8 cellular contexts compared by ENCODE assay signal in genomic region chr4:82284858-82285805, GRCh38.
DNase-seq lines count a peak whose midpoint lies in the region; ATAC-seq lines count a peak whose summit lies in the region.

No MANE protein-coding gene starts in this region.

- H3K27ac ChIP-seq in BLaER1 = 0 out of 2 replicates have a peak overlapping the region, but pooled peaks have one; percentile 23

- no peaks in the 10 kb centered on the region for H3K9me3 Mint-ChIP-seq in dendritic cell treated with granulocyte-macrophage colony-stimulating factor and Interleukin-4, amounts not matched to agents 40 ng/mL and 50 ng/mL, for 4 days

- H4K20me1 ChIP-seq in BLaER1 = no peaks in the 10 kb centered on the region

- H3K4me2 ChIP-seq in BLaER1 = peak overlapping the region; percentile 89

- H3K27me3 Mint-ChIP-seq in dendritic cell treated with granulocyte-macrophage colony-stimulating factor and Interleukin-4, amounts not matched to agents 40 ng/mL and 50 ng/mL, for 4 days = peaks cover 20% of the 10 kb centered on the region

- H3K27me3 ChIP-seq in BLaER1 = no peaks in the 10 kb centered on the region

- H3K4me1 ChIP-seq in BLaER1 = peaks cover 31% of the 10 kb centered on the region

- peak overlapping the region; percentile 67 for H3K4me3 Mint-ChIP-seq in dendritic cell treated with granulocyte-macrophage colony-stimulating factor and Interleukin-4, amounts not matched to agents 40 ng/mL and 50 ng/mL, for 4 days

- DNase-seq in NCI-H69 (lab: John Stamatoyannopoulos, UW) (peak; percentile 95), left lobe of liver (ENCODE audit: low spot score) (peak; percentile 99)
- DNase-seq in activated CD4-positive, alpha-beta T cell treated with anti-CD3 and anti-CD28 coated beads, Interleukin-2, amount 50 U/mL, for 1 hour = peak; percentile 99
- DNase-seq in stimulated activated CD4-positive, alpha-beta T cell treated with anti-CD3 and anti-CD28 coated beads, Interleukin-2, amount 100 ng/mL, for 24 hours = peak; percentile 99 to 100

- H3K9ac ChIP-seq in BLaER1 = peak overlapping the region; percentile 30; the same call in 1 of the 2 replicates

- H3K36me3 ChIP-seq in BLaER1 = no peaks in the 10 kb centered on the region

- peaks cover 14% of the 10 kb centered on the region for H3K4me1 Mint-ChIP-seq in dendritic cell treated with granulocyte-macrophage colony-stimulating factor and Interleukin-4, amounts not matched to agents 40 ng/mL and 50 ng/mL, for 4 days (ENCODE audit: low read depth)

- H3K27ac Mint-ChIP-seq in dendritic cell treated with granulocyte-macrophage colony-stimulating factor and Interleukin-4, amounts not matched to agents 40 ng/mL and 50 ng/mL, for 4 days = peak overlapping the region; percentile 57

- peak; percentile 100 for ATAC-seq in GM19372 (IDR thresholded peaks at IDR 0.05; ENCODE audit: low read depth, unreplicated experiment)
- ATAC-seq in HG03521 (IDR thresholded peaks at IDR 0.05; ENCODE audit: unreplicated experiment) = peak; percentile 100
- peak; percentile 94 for ATAC-seq in left lobe of liver

- no peaks in the 10 kb centered on the region for H3K36me3 Mint-ChIP-seq in dendritic cell treated with granulocyte-macrophage colony-stimulating factor and Interleukin-4, amounts not matched to agents 40 ng/mL and 50 ng/mL, for 4 days (ENCODE audit: low read depth)

- intact Hi-C loops in dendritic cell treated with granulocyte-macrophage colony-stimulating factor and Interleukin-4, amounts not matched to agents 40 ng/mL and 50 ng/mL, for 4 days (cut with micrococcal nuclease) = loop anchor here (2.0 to 10.0 kb wide), 3 partner anchors 86 to 820 kb away; no protein-coding TSS in a partner anchor

- H3K4me3 ChIP-seq in BLaER1 = peak overlapping the region; percentile 59

- H3K9me3 ChIP-seq in BLaER1 = no peaks in the 10 kb centered on the region

Comparison
In these comparisons a context has a peak if more than half of its experiments do, and no peak if none do; other contexts are left out.
1. Peak in every context shown above with its lines: DNase-seq, ATAC-seq, H3K4me3 ChIP-seq and H3K27ac ChIP-seq.